In genomic region chr17:1146551-1147265, GRCh38 we compare ENCODE assay signal across 16 cellular contexts.
"Had no signal": no experiment of that assay in that cellular context is flagged by ENCODE, and none has a peak within 500 bp of the region (broad histone marks: within the 10 kb centered on the region; RNA-seq: fewer than 3 reads in every experiment).

No MANE protein-coding gene starts in this region.

- H3K36me3 Mint-ChIP-seq: activated naive CD8-positive, alpha-beta T cell had no signal

- H3K27me3 Mint-ChIP-seq: activated CD4-positive, alpha-beta T cell treated with anti-CD3 and anti-CD28 coated beads, Interleukin-2, amount 10 ng/mL, durations not matched to agents 24 days and 14 days; activated naive CD8-positive, alpha-beta T cell had no signal

- H3K27ac ChIP-seq: brain microvascular endothelial cell, heart right ventricle, left ventricle myocardium inferior, neutrophil, psoas muscle, spleen, upper lobe of left lung had no signal

- H3K9me3 ChIP-seq: heart right ventricle, left ventricle myocardium inferior, neutrophil, psoas muscle, SK-N-SH, spleen, upper lobe of left lung had no signal

- H3K4me1 ChIP-seq: psoas muscle had no signal

- H3K36me3 ChIP-seq: left ventricle myocardium inferior, neutrophil had no signal

- H3K4me3 Mint-ChIP-seq: activated CD4-positive, alpha-beta T cell treated with anti-CD3 and anti-CD28 coated beads, Interleukin-2, amount 10 ng/mL, durations not matched to agents 24 days and 14 days; activated naive CD8-positive, alpha-beta T cell had no signal

- H3K9me3 Mint-ChIP-seq: activated T-helper 2 cell treated with anti-CD3 and anti-CD28 coated beads, Interferon-gamma antibody, Interleukin-2, Interleukin-4, amounts not matched to agents 10 μg/mL and 5 μg/mL and 100 μg/mL, durations not matched to agents 14 hours and 24 hours and 36 hours had no signal

- DNase-seq: activated CD4-positive, alpha-beta T cell treated with anti-CD3 and anti-CD28 coated beads, Interleukin-2, amount 10 ng/mL, durations not matched to agents 24 days and 14 days; brain microvascular endothelial cell; foreskin melanocyte; heart right ventricle; left ventricle myocardium inferior; mesendoderm; SK-N-SH; spleen; stimulated activated CD4-positive, alpha-beta T cell treated with anti-CD3 and anti-CD28 coated beads, Interleukin-1b, Interleukin-23, amount 100 ng/mL, for 48 hours; stimulated activated naive CD4-positive, alpha-beta T cell had no signal

- H3K27me3 ChIP-seq: brain microvascular endothelial cell, heart right ventricle, neutrophil, spleen, upper lobe of left lung had no signal

- ATAC-seq: sciatic nerve had no signal

- H3K4me3 ChIP-seq: heart right ventricle, left ventricle myocardium inferior, psoas muscle, spleen, upper lobe of left lung had no signal

- H3K27ac Mint-ChIP-seq: activated CD4-positive, alpha-beta T cell treated with anti-CD3 and anti-CD28 coated beads, Interleukin-2, amount 10 ng/mL, durations not matched to agents 24 days and 14 days; activated naive CD8-positive, alpha-beta T cell; activated T-helper 2 cell treated with anti-CD3 and anti-CD28 coated beads, Interferon-gamma antibody, Interleukin-2, Interleukin-4, amounts not matched to agents 10 μg/mL and 5 μg/mL and 100 μg/mL, durations not matched to agents 14 hours and 24 hours and 36 hours had no signal

- H3K4me1 Mint-ChIP-seq: activated CD4-positive, alpha-beta T cell treated with anti-CD3 and anti-CD28 coated beads, Interleukin-2, amount 10 ng/mL, durations not matched to agents 24 days and 14 days had no signal
